ENCODE assay signal across 39 cellular contexts in the genomic region with DNA sequence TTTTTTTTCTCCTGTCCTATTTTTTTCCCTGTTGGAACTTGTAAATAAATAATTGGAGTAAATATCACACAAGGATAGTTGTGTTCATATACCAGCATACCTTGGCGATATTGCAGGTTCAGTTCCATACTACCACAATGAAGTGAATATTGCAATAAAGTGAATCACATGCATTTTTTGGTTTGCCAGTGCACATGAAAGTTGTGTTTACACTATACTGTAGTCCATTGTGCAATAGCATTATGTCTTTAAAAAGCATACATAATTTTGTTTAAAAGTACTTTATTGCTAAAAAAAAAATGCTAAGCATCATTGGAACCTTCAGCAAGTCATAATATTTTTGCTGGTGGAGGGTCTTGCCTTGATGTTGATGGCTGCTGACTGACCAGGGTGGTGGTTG.
"Had no signal": no experiment of that assay in that cellular context is flagged by ENCODE, and none has a peak within 500 bp of the region (broad histone marks: within the 10 kb centered on the region; RNA-seq: fewer than 3 reads in every experiment).

No MANE protein-coding gene starts in this region.

- H3K27me3 Mint-ChIP-seq: activated B cell treated with CpG ODN at 0.5 μM for 24 hours; activated CD4-positive, alpha-beta memory T cell treated with anti-CD3 and anti-CD28 coated beads for 36 hours; activated CD4-positive, alpha-beta T cell treated with anti-CD3 and anti-CD28 coated beads, Interleukin-2, amount 10 ng/mL, durations not matched to agents 24 days and 14 days; activated CD8-positive, alpha-beta T cell treated with anti-CD3 and anti-CD28 coated beads for 36 hours; activated naive CD8-positive, alpha-beta T cell treated with anti-CD3 and anti-CD28 coated beads for 36 hours; activated T-helper 17 cell treated with anti-CD3 and anti-CD28 coated beads, Interleukin-2, amount 50 U/mL, for 72 hours; central memory CD8-positive, alpha-beta T cell had no signal

- H3K27ac ChIP-seq: body of pancreas, brain microvascular endothelial cell, cardiac muscle cell, VCaP had no signal

- H3K4me3 Mint-ChIP-seq: activated B cell treated with CpG ODN at 0.5 μM for 24 hours; activated CD4-positive, alpha-beta memory T cell treated with anti-CD3 and anti-CD28 coated beads for 36 hours; activated CD4-positive, alpha-beta T cell treated with anti-CD3 and anti-CD28 coated beads, Interleukin-2, amount 10 ng/mL, durations not matched to agents 24 days and 14 days; activated CD8-positive, alpha-beta T cell treated with anti-CD3 and anti-CD28 coated beads for 36 hours; activated naive CD4-positive, alpha-beta T cell treated with anti-CD3 and anti-CD28 coated beads for 36 hours; activated naive CD8-positive, alpha-beta T cell treated with anti-CD3 and anti-CD28 coated beads for 36 hours; activated T-cell treated with anti-CD3 and anti-CD28 coated beads, Interleukin-2, amount 50 U/mL, for 4 hours; activated T-cell treated with anti-CD3 and anti-CD28 coated beads, Interleukin-2, amount 50 U/mL, for 72 hours; activated T-helper 1 cell treated with anti-CD3 and anti-CD28 coated beads, Interleukin-12 subunit alpha, Interleukin-12 subunit beta, Interleukin-2, Interleukin-4 antibody, amounts not matched to agents 30 ng/mL and 10 ng/mL and 1 ng/mL, durations not matched to agents 14 hours and 24 hours and 36 hours; activated T-helper 17 cell treated with anti-CD3 and anti-CD28 coated beads, Interleukin-2, amount 50 U/mL, for 72 hours; central memory CD8-positive, alpha-beta T cell; T-helper 1 cell treated with Interleukin-12 subunit alpha and Interleukin-12 subunit beta and Interleukin-4 antibody, amounts not matched to agents 30 μg/mL and 1 μg/mL, for 36 hours; T-helper 2 cell treated with Interferon-gamma antibody and Interleukin-4, amounts not matched to agents 5 μg/mL and 100 μg/mL, for 36 hours had no signal

- H3K27me3 ChIP-seq: body of pancreas, brain microvascular endothelial cell, cardiac muscle cell had no signal

- H3K9me3 Mint-ChIP-seq: activated B cell treated with CpG ODN at 0.5 μM for 24 hours; activated CD4-positive, alpha-beta memory T cell treated with anti-CD3 and anti-CD28 coated beads for 36 hours; activated CD8-positive, alpha-beta T cell treated with anti-CD3 and anti-CD28 coated beads for 36 hours; activated naive CD4-positive, alpha-beta T cell treated with anti-CD3 and anti-CD28 coated beads for 36 hours; activated naive CD8-positive, alpha-beta T cell treated with anti-CD3 and anti-CD28 coated beads for 36 hours; activated T-cell treated with anti-CD3 and anti-CD28 coated beads, Interleukin-2, amount 50 U/mL, for 4 hours; activated T-helper 1 cell treated with anti-CD3 and anti-CD28 coated beads, Interleukin-12 subunit alpha, Interleukin-12 subunit beta, Interleukin-2, Interleukin-4 antibody, amounts not matched to agents 30 ng/mL and 10 ng/mL and 1 ng/mL, durations not matched to agents 14 hours and 24 hours and 36 hours; central memory CD8-positive, alpha-beta T cell; T-helper 1 cell treated with Interleukin-12 subunit alpha and Interleukin-12 subunit beta and Interleukin-4 antibody, amounts not matched to agents 30 μg/mL and 1 μg/mL, for 36 hours had no signal

- H3K36me3 ChIP-seq: brain microvascular endothelial cell, cardiac muscle cell had no signal

- ATAC-seq: activated CD8-positive, alpha-beta T cell treated with anti-CD3 and anti-CD28 coated beads for 36 hours; activated naive CD4-positive, alpha-beta T cell treated with anti-CD3 and anti-CD28 coated beads, Interleukin-2, amount 50 U/mL, for 72 hours; activated T-cell treated with anti-CD3 and anti-CD28 coated beads, Interleukin-2, amount 50 U/mL, for 4 hours; activated T-cell treated with anti-CD3 and anti-CD28 coated beads, Interleukin-2, amount 50 U/mL, for 72 hours; activated T-helper 17 cell treated with anti-CD3 and anti-CD28 coated beads, Interleukin-2, amount 50 U/mL, for 72 hours; body of pancreas had no signal

- H3K4me1 ChIP-seq: body of pancreas had no signal

- H3K4me1 Mint-ChIP-seq: activated B cell treated with CpG ODN at 0.5 μM for 24 hours; activated CD4-positive, alpha-beta T cell treated with anti-CD3 and anti-CD28 coated beads, Interleukin-2, amount 10 ng/mL, durations not matched to agents 24 days and 14 days; activated naive CD8-positive, alpha-beta T cell treated with anti-CD3 and anti-CD28 coated beads for 36 hours; activated T-helper 17 cell treated with anti-CD3 and anti-CD28 coated beads, Interleukin-2, amount 50 U/mL, for 72 hours; central memory CD8-positive, alpha-beta T cell had no signal

- H3K9me3 ChIP-seq: body of pancreas had no signal

- H3K4me3 ChIP-seq: body of pancreas, cardiac muscle cell had no signal

- H3K27ac Mint-ChIP-seq: activated B cell treated with CpG ODN at 0.5 μM for 24 hours; activated CD4-positive, alpha-beta memory T cell treated with anti-CD3 and anti-CD28 coated beads for 36 hours; activated CD4-positive, alpha-beta T cell treated with anti-CD3 and anti-CD28 coated beads, Interleukin-2, amount 10 ng/mL, durations not matched to agents 24 days and 14 days; activated CD8-positive, alpha-beta T cell treated with anti-CD3 and anti-CD28 coated beads for 36 hours; activated naive CD4-positive, alpha-beta T cell treated with anti-CD3 and anti-CD28 coated beads for 36 hours; activated naive CD4-positive, alpha-beta T cell treated with anti-CD3 and anti-CD28 coated beads, Interleukin-2, amount 50 U/mL, for 72 hours; activated naive CD8-positive, alpha-beta T cell treated with anti-CD3 and anti-CD28 coated beads for 36 hours; activated T-cell treated with anti-CD3 and anti-CD28 coated beads, Interleukin-2, amount 50 U/mL, for 72 hours; activated T-helper 1 cell treated with anti-CD3 and anti-CD28 coated beads, Interleukin-12 subunit alpha, Interleukin-12 subunit beta, Interleukin-2, Interleukin-4 antibody, amounts not matched to agents 30 ng/mL and 10 ng/mL and 1 ng/mL, durations not matched to agents 14 hours and 24 hours and 36 hours; activated T-helper 17 cell treated with anti-CD3 and anti-CD28 coated beads, Interleukin-2, amount 50 U/mL, for 72 hours; T-helper 1 cell treated with Interleukin-12 subunit alpha and Interleukin-12 subunit beta and Interleukin-4 antibody, amounts not matched to agents 30 μg/mL and 1 μg/mL, for 36 hours; T-helper 2 cell treated with Interferon-gamma antibody and Interleukin-4, amounts not matched to agents 5 μg/mL and 100 μg/mL, for 36 hours had no signal

- FAIRE-seq: astrocyte, bronchial epithelial cell, TTC549 had no signal

- DNase-seq: activated B cell treated with CpG ODN at 0.5 μM for 24 hours; activated CD4-positive, alpha-beta memory T cell treated with anti-CD3 and anti-CD28 coated beads for 36 hours; activated CD4-positive, alpha-beta T cell treated with anti-CD3 and anti-CD28 coated beads for 4 hours; activated CD4-positive, alpha-beta T cell treated with anti-CD3 and anti-CD28 coated beads, Interleukin-2, amount 10 ng/mL, durations not matched to agents 24 days and 14 days; activated CD4-positive, alpha-beta T cell treated with anti-CD3 and anti-CD28 coated beads, Interleukin-2, amount 50 U/mL, for 1 hour; activated CD4-positive, alpha-beta T cell treated with anti-CD3 and anti-CD28 coated beads, Interleukin-2, amount 50 U/mL, for 4 hours; activated CD4-positive, CD25-positive, alpha-beta regulatory T cell treated with anti-CD3 and anti-CD28 coated beads, Interleukin-2, amount 50 U/mL, for 72 hours; activated CD8-positive, alpha-beta memory T cell treated with anti-CD3 and anti-CD28 coated beads, Interleukin-2, amount 50 U/mL, for 4 hours; activated CD8-positive, alpha-beta T cell treated with anti-CD3 and anti-CD28 coated beads for 36 hours; activated effector memory CD4-positive, alpha-beta T cell treated with anti-CD3 and anti-CD28 coated beads, Interleukin-2, amount 50 U/mL, for 16 hours; activated gamma-delta T cell treated with Interleukin-2 at 50 U/mL for 16 hours; activated naive CD4-positive, alpha-beta T cell; activated naive CD4-positive, alpha-beta T cell treated with anti-CD3 and anti-CD28 coated beads for 36 hours; activated naive CD4-positive, alpha-beta T cell treated with anti-CD3 and anti-CD28 coated beads, Interleukin-2, amount 50 U/mL, for 16 hours; activated naive CD8-positive, alpha-beta T cell treated with anti-CD3 and anti-CD28 coated beads for 36 hours; activated T-cell treated with anti-CD3 and anti-CD28 coated beads for 4 hours; activated T-cell treated with anti-CD3 and anti-CD28 coated beads, Interleukin-2, amount 50 U/mL, for 1 hour; activated T-cell treated with anti-CD3 and anti-CD28 coated beads, Interleukin-2, amount 50 U/mL, for 4 hours; activated T-cell treated with anti-CD3 and anti-CD28 coated beads, Interleukin-2, amount 50 U/mL, for 72 hours; amniotic stem cell; aorta; body of pancreas; brain microvascular endothelial cell; caudate nucleus; cerebellar nuclear complex; T-helper 1 cell; T-helper 2 cell; T-helper 9 cell had no signal
